ENCODE assay signal across 26 cellular contexts in genomic region chr13:31227063-31227462, GRCh38.
"Had no signal": no experiment of that assay in that cellular context is flagged by ENCODE, and none has a peak within 500 bp of the region (broad histone marks: within the 10 kb centered on the region; RNA-seq: fewer than 3 reads in every experiment).

No MANE protein-coding gene starts in this region.

- H3K4me3 Mint-ChIP-seq: activated naive CD8-positive, alpha-beta T cell; effector memory CD8-positive, alpha-beta T cell; mesothelial cell of epicardium; naive thymus-derived CD4-positive, alpha-beta T cell; stimulated activated effector memory CD8-positive, alpha-beta T cell treated with anti-CD3 and anti-CD28 coated beads, Interleukin-12 subunit alpha, Interleukin-12 subunit beta, amount 100 ng/mL, for 72 hours; stimulated activated naive CD8-positive, alpha-beta T cell treated with anti-CD3 and anti-CD28 coated beads, Interleukin-15, Interleukin-2, amounts not matched to agents 100 ng/mL and 50 ng/mL, for 24 hours had no signal

- H3K36me3 Mint-ChIP-seq: stimulated activated effector memory CD8-positive, alpha-beta T cell treated with anti-CD3 and anti-CD28 coated beads, Interleukin-12 subunit alpha, Interleukin-12 subunit beta, amount 100 ng/mL, for 72 hours had no signal

- FAIRE-seq: urothelium cell line had no signal

- DNase-seq: activated CD4-positive, alpha-beta T cell treated with anti-CD3 and anti-CD28 coated beads for 4 hours; activated CD4-positive, alpha-beta T cell treated with anti-CD3 and anti-CD28 coated beads, Interleukin-2, amount 50 U/mL, for 4 hours; activated effector memory CD4-positive, alpha-beta T cell treated with Interleukin-2 at 50 U/mL for 16 hours; activated naive CD4-positive, alpha-beta T cell treated with Interleukin-2 at 50 U/mL for 16 hours; activated T-cell treated with anti-CD3 and anti-CD28 coated beads for 4 hours; anterior cingulate cortex; cortex of kidney; effector memory CD8-positive, alpha-beta T cell; erythroblast; head of caudate nucleus; hippocampal formation; kidney; naive thymus-derived CD4-positive, alpha-beta T cell; ovary; right lobe of liver; stimulated activated CD4-positive, alpha-beta T cell treated with anti-CD3 and anti-CD28 coated beads, Interleukin-12 subunit alpha, Interleukin-12 subunit beta, amount 100 ng/mL, for 4 hours; stimulated activated CD4-positive, alpha-beta T cell treated with anti-CD3 and anti-CD28 coated beads, Interleukin-4, amount 100 ng/mL, for 24 hours; trophoblast cell had no signal

- ATAC-seq: effector memory CD8-positive, alpha-beta T cell; naive thymus-derived CD4-positive, alpha-beta T cell; right lobe of liver; stimulated activated effector memory CD8-positive, alpha-beta T cell treated with anti-CD3 and anti-CD28 coated beads, Interleukin-12 subunit alpha, Interleukin-12 subunit beta, amount 100 ng/mL, for 72 hours had no signal

- H3K4me1 Mint-ChIP-seq: stimulated activated effector memory CD8-positive, alpha-beta T cell treated with anti-CD3 and anti-CD28 coated beads, Interleukin-12 subunit alpha, Interleukin-12 subunit beta, amount 100 ng/mL, for 72 hours had no signal

- H3K9me3 Mint-ChIP-seq: effector memory CD8-positive, alpha-beta T cell; mesothelial cell of epicardium; naive thymus-derived CD4-positive, alpha-beta T cell; stimulated activated effector memory CD8-positive, alpha-beta T cell treated with anti-CD3 and anti-CD28 coated beads, Interleukin-12 subunit alpha, Interleukin-12 subunit beta, amount 100 ng/mL, for 72 hours; stimulated activated naive CD8-positive, alpha-beta T cell treated with anti-CD3 and anti-CD28 coated beads, Interleukin-15, Interleukin-2, amounts not matched to agents 100 ng/mL and 50 ng/mL, for 24 hours had no signal

- H3K36me3 ChIP-seq: ovary, right lobe of liver, thoracic aorta had no signal

- H3K27me3 Mint-ChIP-seq: activated naive CD8-positive, alpha-beta T cell; effector memory CD8-positive, alpha-beta T cell; naive thymus-derived CD4-positive, alpha-beta T cell; stimulated activated naive CD8-positive, alpha-beta T cell treated with anti-CD3 and anti-CD28 coated beads, Interleukin-15, Interleukin-2, amounts not matched to agents 100 ng/mL and 50 ng/mL, for 24 hours had no signal

- H3K4me3 ChIP-seq: ovary, right lobe of liver, skin epidermis, thoracic aorta had no signal

- H3K27ac Mint-ChIP-seq: activated naive CD8-positive, alpha-beta T cell; mesothelial cell of epicardium; naive thymus-derived CD4-positive, alpha-beta T cell; progenitor cell of endocrine pancreas; stimulated activated effector memory CD8-positive, alpha-beta T cell treated with anti-CD3 and anti-CD28 coated beads, Interleukin-12 subunit alpha, Interleukin-12 subunit beta, amount 100 ng/mL, for 72 hours; stimulated activated naive CD8-positive, alpha-beta T cell treated with anti-CD3 and anti-CD28 coated beads, Interleukin-15, Interleukin-2, amounts not matched to agents 100 ng/mL and 50 ng/mL, for 24 hours had no signal

- H3K27me3 ChIP-seq: ovary, right lobe of liver had no signal
